ENCODE assay signal across 12 cellular contexts in genomic region chr11:80846979-80847378, GRCh38.
DNase-seq lines count a peak whose midpoint lies in the region; ATAC-seq and TF ChIP-seq lines count a peak whose summit lies in the region.
"Had no signal": no experiment of that assay in that cellular context is flagged by ENCODE, and none has a peak within 500 bp of the region (broad histone marks: within the 10 kb centered on the region; RNA-seq: fewer than 3 reads in every experiment).

No MANE protein-coding gene starts in this region.

- H3K27ac Mint-ChIP-seq in immature natural killer cell (no peak overlapping the region), Caco-2 (ENCODE audit: unreplicated experiment) (no peak overlapping the region)

- H3K27me3 Mint-ChIP-seq in immature natural killer cell (ENCODE audit: low read depth in 3 of 3): peaks cover 0 to 2% (median 0%) of the 10 kb centered on the region in 3 donors
- H3K27me3 Mint-ChIP-seq in Caco-2 (ENCODE audit: insufficient read depth, unreplicated experiment): peaks cover 9% of the 10 kb centered on the region

- no peak overlapping the region for H3K4me3 Mint-ChIP-seq in immature natural killer cell
- no peak overlapping the region for H3K4me3 Mint-ChIP-seq in Caco-2 (ENCODE audit: unreplicated experiment)

- TF ChIP-seq CTCF in GM06990 (IDR thresholded peaks at IDR 0.05; ENCODE audit: insufficient read depth, low read length, poor library complexity, severe bottlenecking) (no peak), Caco-2 (IDR thresholded peaks at IDR 0.05; ENCODE audit: insufficient read depth in 1 of 2, low read depth in 1 of 2, low read length in 1 of 2, severe bottlenecking in 1 of 2, unreplicated experiment in 1 of 2) (no peak)

- DNase-seq in GM06990 (ENCODE audit: extremely low read depth, insufficient read length) (peak; percentile 72), GM19238 (ENCODE audit: insufficient read length, low spot score) (peak; percentile 1), immature natural killer cell (no peak), CD1c-positive myeloid dendritic cell (ENCODE audit: extremely low spot score) (no peak), Caco-2 (no peak)
- no peak for DNase-seq in activated CD8-positive, alpha-beta memory T cell treated with anti-CD3 and anti-CD28 coated beads for 24 hours
- DNase-seq: activated CD4-positive, alpha-beta T cell treated with anti-CD3 and anti-CD28 coated beads, Interleukin-2, amount 50 U/mL, for 48 hours; ovary; stimulated activated CD4-positive, alpha-beta T cell treated with anti-CD3 and anti-CD28 coated beads, Interleukin-2, amount 100 ng/mL, for 48 hours had no signal

- no peaks in the 10 kb centered on the region for H3K9me3 ChIP-seq in Caco-2
- H3K9me3 ChIP-seq: ovary had no signal

- ATAC-seq in HG02678 (IDR thresholded peaks at IDR 0.05; ENCODE audit: unreplicated experiment) (peak; percentile 89), HG03469 (IDR thresholded peaks at IDR 0.05; ENCODE audit: unreplicated experiment) (peak; percentile 96)
- ATAC-seq: K562 had no signal

- no peak overlapping the region for H3K4me3 ChIP-seq in GM06990 (replicated peaks; ENCODE audit: low read depth, low read length)
- no peak overlapping the region for H3K4me3 ChIP-seq in Caco-2 (ENCODE audit: low read depth, low read length)
- H3K4me3 ChIP-seq: K562, ovary had no signal

- H3K4me1 Mint-ChIP-seq in immature natural killer cell (no peaks in the 10 kb centered on the region), Caco-2 (ENCODE audit: low read depth, unreplicated experiment) (no peaks in the 10 kb centered on the region)

- no TSS peak for BruUV-seq in Caco-2 (replicated peaks; lab: Mats Ljungman, UMichigan)

- H3K27me3 ChIP-seq in GM06990 (replicated peaks; ENCODE audit: control insufficient read depth, insufficient read depth, low read length): no peaks in the 10 kb centered on the region
- no peaks in the 10 kb centered on the region for H3K27me3 ChIP-seq in Caco-2 (replicated peaks; ENCODE audit: control insufficient read depth, insufficient read depth, low read length)
- H3K27me3 ChIP-seq: ovary had no signal

- H3K9me3 Mint-ChIP-seq in immature natural killer cell: peaks cover 7 to 51% (median 28%) of the 10 kb centered on the region in 6 donors
- H3K9me3 Mint-ChIP-seq in Caco-2 (ENCODE audit: unreplicated experiment): no peaks in the 10 kb centered on the region

- H3K4me1 ChIP-seq in Caco-2: no peaks in the 10 kb centered on the region

- no peaks in the 10 kb centered on the region for H3K36me3 Mint-ChIP-seq in immature natural killer cell
- no peaks in the 10 kb centered on the region for H3K36me3 Mint-ChIP-seq in Caco-2 (ENCODE audit: insufficient read depth, unreplicated experiment)

- CTCF ChIA-PET in Caco-2 (lab: Charles Lee): no interaction called here

- intact Hi-C loops in Caco-2 (cut with micrococcal nuclease; ENCODE audit: unreplicated experiment): no loop called here

- H3K36me3 ChIP-seq in GM06990 (ENCODE audit: control insufficient read depth, insufficient read depth, low read length): no peaks in the 10 kb centered on the region
- H3K36me3 ChIP-seq in Caco-2 (ENCODE audit: control insufficient read depth, insufficient read depth, low read length): no peaks in the 10 kb centered on the region
- H3K36me3 ChIP-seq: ovary had no signal

- POLR2A ChIA-PET in Caco-2 (lab: Charles Lee): no interaction called here

Comparison
In these comparisons a context has a peak if more than half of its experiments do, and no peak if none do; other contexts are left out.
1. DNase-seq: peak in GM06990 (single experiment) and GM19238 (single experiment); none in activated CD8-positive, alpha-beta memory T cell treated with anti-CD3 and anti-CD28 coated beads for 24 hours (single experiment), immature natural killer cell (0 of 3), CD1c-positive myeloid dendritic cell (single experiment) and Caco-2 (0 of 2).